ENCODE assay signal across 21 cellular contexts in genomic region chr2:196271786-196272185, GRCh38.
DNase-seq lines count a peak whose midpoint lies in the region; ATAC-seq, FAIRE-seq and TF ChIP-seq lines count a peak whose summit lies in the region.
"Had no signal": no experiment of that assay in that cellular context is flagged by ENCODE, and none has a peak within 500 bp of the region (broad histone marks: within the 10 kb centered on the region; RNA-seq: fewer than 3 reads in every experiment).

No MANE protein-coding gene starts in this region.

- H3K36me3 ChIP-seq in OCI-LY7 (ENCODE audit: insufficient read depth, low read length) = no peaks in the 10 kb centered on the region
- H3K36me3 ChIP-seq: BE2C had no signal

- no TSS peak for BruUV-seq in OCI-LY7 (replicated peaks; lab: Mats Ljungman, UMichigan)

- H3K9me3 Mint-ChIP-seq in activated T-cell treated with anti-CD3 and anti-CD28 coated beads, Interleukin-2, amount 50 U/mL, for 72 hours = no peaks in the 10 kb centered on the region
- no peaks in the 10 kb centered on the region for H3K9me3 Mint-ChIP-seq in stimulated activated effector memory CD8-positive, alpha-beta T cell treated with anti-CD3 and anti-CD28 coated beads, Interleukin-12 subunit alpha, Interleukin-12 subunit beta, amount 100 ng/mL, for 72 hours
- H3K9me3 Mint-ChIP-seq: CD4-positive, CD25-positive, alpha-beta regulatory T cell; CD8-positive, alpha-beta memory T cell; H9 had no signal

- ATAC-seq in activated T-cell treated with anti-CD3 and anti-CD28 coated beads, Interleukin-2, amount 50 U/mL, for 72 hours (replicated peaks in 1 of 2) = peak in 1 of 2 donors; percentile 2
- no peak for ATAC-seq in stimulated activated effector memory CD8-positive, alpha-beta T cell treated with anti-CD3 and anti-CD28 coated beads, Interleukin-12 subunit alpha, Interleukin-12 subunit beta, amount 100 ng/mL, for 72 hours

- H3K27ac ChIP-seq in OCI-LY7 (ENCODE audit: low read depth, low read length, poor library complexity, severe bottlenecking) = peak overlapping the region; percentile 100

- H3K4me3 Mint-ChIP-seq in activated T-cell treated with anti-CD3 and anti-CD28 coated beads, Interleukin-2, amount 50 U/mL, for 72 hours = peak overlapping the region in 1 of 2 donors; percentile 38
- no peak overlapping the region for H3K4me3 Mint-ChIP-seq in stimulated activated effector memory CD8-positive, alpha-beta T cell treated with anti-CD3 and anti-CD28 coated beads, Interleukin-12 subunit alpha, Interleukin-12 subunit beta, amount 100 ng/mL, for 72 hours
- H3K4me3 Mint-ChIP-seq: CD8-positive, alpha-beta memory T cell; H9 had no signal

- H3K4me3 ChIP-seq in OCI-LY7 (ENCODE audit: low read depth, low read length, poor library complexity, severe bottlenecking) = no peak overlapping the region

- H3K9me3 ChIP-seq in OCI-LY7 (ENCODE audit: low read length) = no peaks in the 10 kb centered on the region
- H3K9me3 ChIP-seq: BE2C had no signal

- no peaks in the 10 kb centered on the region for H3K9me2 ChIP-seq in OCI-LY7 (ENCODE audit: insufficient read depth, low read length)

- DNase-seq in activated T-cell treated with anti-CD3 and anti-CD28 coated beads, Interleukin-2, amount 50 U/mL, for 72 hours = no peak
- DNase-seq in activated T-cell treated with anti-CD3 and anti-CD28 coated beads, Interleukin-2, amount 50 U/mL, for 1 hour = no peak
- DNase-seq in GM12892 (ENCODE audit: insufficient read length) (no peak), OCI-LY7 (ENCODE audit: low spot score) (no peak), activated gamma-delta T cell treated with Interleukin-2 at 50 U/mL for 16 hours (no peak)
- DNase-seq in stimulated activated effector memory CD8-positive, alpha-beta T cell treated with anti-CD3 and anti-CD28 coated beads, Interleukin-12 subunit alpha, Interleukin-12 subunit beta, amount 100 ng/mL, for 72 hours (ENCODE audit: low spot score in 2 of 2) = no peak
- DNase-seq: BE2C; C1 segment of cervical spinal cord; CD4-positive, CD25-positive, alpha-beta regulatory T cell; CD8-positive, alpha-beta memory T cell; COR-L47; DMS 273 treated with DMSO at 0.1 percent for 48 hours; DMS53; DND-41; GOT3; H9; IMR-90 had no signal

- POLR2A ChIA-PET in OCI-LY7 (lab: Charles Lee) = interaction anchor here (0.6 to 4.7 kb wide), 20 partner anchors 10 to 102 kb away, joined by 3 to 80 read pairs (median 6); partner anchors contain the start of gene STK17B

- intact Hi-C loops in OCI-LY7 (cut with micrococcal nuclease; ENCODE audit: unreplicated experiment) = loop anchor here (10.0 kb wide), 1 partner anchor 707 kb away; no protein-coding TSS in a partner anchor

- peaks cover 79% of the 10 kb centered on the region for H3K4me1 Mint-ChIP-seq in activated T-cell treated with anti-CD3 and anti-CD28 coated beads, Interleukin-2, amount 50 U/mL, for 72 hours (ENCODE audit: low read depth)
- H3K4me1 Mint-ChIP-seq in stimulated activated effector memory CD8-positive, alpha-beta T cell treated with anti-CD3 and anti-CD28 coated beads, Interleukin-12 subunit alpha, Interleukin-12 subunit beta, amount 100 ng/mL, for 72 hours = peaks cover 60% of the 10 kb centered on the region

- CTCF ChIA-PET in OCI-LY7 (lab: Charles Lee; ENCODE audit: unreplicated experiment) = interaction anchor here (1.1 to 1.2 kb wide), 2 partner anchors 11 to 95 kb away, joined by 3 to 4 read pairs; no protein-coding TSS in a partner anchor

- no peak for TF ChIP-seq CTCF in OCI-LY7 (conservative IDR thresholded peaks at IDR 0.05; ENCODE audit: low read length)

- FAIRE-seq in GM12892 (lab: Jason Lieb, UNC) = peak; percentile 5
- FAIRE-seq: G401.6, GM12891, GM18507, HTR-8/SVneo had no signal

- no peak for TF ChIP-seq POLR2A in GM12892 (IDR thresholded peaks at IDR 0.05; ENCODE audit: low read depth, low read length)

- peak overlapping the region; percentile 14; the same call in 1 of the 2 replicates for H3K4me2 ChIP-seq in OCI-LY7 (ENCODE audit: low read length)

- H3K27ac Mint-ChIP-seq in activated T-cell treated with anti-CD3 and anti-CD28 coated beads, Interleukin-2, amount 50 U/mL, for 72 hours = peak overlapping the region; percentile 9
- no peak overlapping the region for H3K27ac Mint-ChIP-seq in stimulated activated effector memory CD8-positive, alpha-beta T cell treated with anti-CD3 and anti-CD28 coated beads, Interleukin-12 subunit alpha, Interleukin-12 subunit beta, amount 100 ng/mL, for 72 hours
- H3K27ac Mint-ChIP-seq: H9 had no signal

- H3K79me2 ChIP-seq in OCI-LY7 (ENCODE audit: insufficient read depth, low read depth, low read length) = peaks cover 19% of the 10 kb centered on the region; the same call in 1 of the 2 replicates

- peak overlapping the region; percentile 70; the same call in 1 of the 2 replicates for H2AFZ ChIP-seq in OCI-LY7 (ENCODE audit: low read length)

- no peaks in the 10 kb centered on the region for H3K27me3 Mint-ChIP-seq in activated T-cell treated with anti-CD3 and anti-CD28 coated beads, Interleukin-2, amount 50 U/mL, for 72 hours (ENCODE audit: low read depth)
- H3K27me3 Mint-ChIP-seq: CD4-positive, CD25-positive, alpha-beta regulatory T cell; CD8-positive, alpha-beta memory T cell had no signal

- H3K4me1 ChIP-seq in OCI-LY7 (ENCODE audit: insufficient read depth, low read length, poor library complexity, severe bottlenecking) = peaks cover 99% of the 10 kb centered on the region

- peaks cover 0 to 2% of the 10 kb centered on the region in 2 donors for H3K36me3 Mint-ChIP-seq in activated T-cell treated with anti-CD3 and anti-CD28 coated beads, Interleukin-2, amount 50 U/mL, for 72 hours (ENCODE audit: insufficient read depth in 2 of 2)
- H3K36me3 Mint-ChIP-seq in stimulated activated effector memory CD8-positive, alpha-beta T cell treated with anti-CD3 and anti-CD28 coated beads, Interleukin-12 subunit alpha, Interleukin-12 subunit beta, amount 100 ng/mL, for 72 hours = peaks cover 13% of the 10 kb centered on the region
- H3K36me3 Mint-ChIP-seq: CD4-positive, CD25-positive, alpha-beta regulatory T cell; CD8-positive, alpha-beta memory T cell had no signal

- no peaks in the 10 kb centered on the region for H4K20me1 ChIP-seq in OCI-LY7 (ENCODE audit: insufficient read depth, low read length)
